In the genomic region with DNA sequence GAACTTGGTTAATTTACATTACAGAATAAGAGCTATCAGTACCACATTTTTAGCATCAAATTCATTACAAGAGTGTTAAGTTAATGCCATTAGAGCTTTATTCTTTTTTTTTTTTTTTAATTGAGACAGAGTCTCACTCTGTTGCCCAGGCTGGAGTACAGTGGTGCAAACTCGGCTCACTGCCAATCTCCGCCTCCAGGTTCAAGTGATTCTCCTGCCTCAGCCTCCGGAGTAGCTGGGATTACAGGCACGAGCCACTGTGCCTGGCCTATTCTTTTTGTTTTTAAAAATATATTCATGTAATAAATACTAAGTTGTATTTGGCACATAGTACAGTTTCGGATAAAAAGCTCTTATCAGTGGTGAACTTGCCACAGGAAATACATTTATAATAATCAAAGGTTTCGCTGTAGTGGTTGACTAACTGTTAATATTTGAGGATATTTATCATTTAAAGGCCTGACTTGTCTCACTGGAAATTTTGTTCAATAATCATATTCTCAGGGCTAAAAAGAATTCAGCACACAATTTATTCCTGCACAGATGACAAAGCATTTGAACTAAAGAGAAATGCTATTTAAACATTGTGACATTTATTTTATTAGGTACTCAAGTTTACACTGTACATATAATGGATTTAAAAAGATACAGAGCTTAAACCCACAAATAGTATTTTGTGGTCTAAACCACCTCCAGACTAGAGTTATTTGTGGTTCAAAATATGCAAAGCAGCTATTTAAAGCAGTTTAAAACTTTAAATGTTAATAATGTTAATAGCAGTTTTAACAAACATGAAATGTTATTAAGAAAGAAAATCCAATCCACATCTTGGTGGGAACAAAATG, we compare ENCODE assay signal across 21 cellular contexts. TPM values are rescaled to one million over a fixed set of nuclear protein-coding genes. Genes with fewer than 3 reads are reported as not detected.
DNase-seq lines count a peak whose midpoint lies in the region; ATAC-seq, FAIRE-seq and TF ChIP-seq lines count a peak whose summit lies in the region.
"Had no signal": no experiment of that assay in that cellular context is flagged by ENCODE, and none has a peak within 500 bp of the region (broad histone marks: within the 10 kb centered on the region; RNA-seq: fewer than 3 reads in every experiment).

No MANE protein-coding gene starts in this region.

- H3K4me1 ChIP-seq in MM.1S (ENCODE audit: low read length) (peaks cover 38% of the 10 kb centered on the region), endothelial cell of umbilical vein (ENCODE audit: control insufficient read depth, extremely low read depth, insufficient read depth, low read length) (peaks cover 45% of the 10 kb centered on the region), upper lobe of left lung (peaks cover 7 to 22% (median 14%) of the 10 kb centered on the region in 4 donors)

- no peak for ATAC-seq in activated naive CD8-positive, alpha-beta T cell treated with anti-CD3 and anti-CD28 coated beads, Interleukin-2, amount 50 U/mL, for 24 hours
- ATAC-seq in HG03565 (IDR thresholded peaks at IDR 0.05; ENCODE audit: unreplicated experiment) (no peak), upper lobe of left lung (ENCODE audit: low FRiP score in 2 of 2) (no peak), GM21423 (IDR thresholded peaks at IDR 0.05; ENCODE audit: unreplicated experiment) (no peak)
- ATAC-seq: activated CD4-positive, CD25-positive, alpha-beta regulatory T cell treated with anti-CD3 and anti-CD28 coated beads, Interleukin-2, amount 50 U/mL, for 24 hours; body of pancreas; Panc1 had no signal

- intact Hi-C loops in endothelial cell of umbilical vein (cut with micrococcal nuclease): loop anchor here (2.0 to 10.0 kb wide), 4 partner anchors 127 to 712 kb away; no protein-coding TSS in a partner anchor

- no peak for TF ChIP-seq POLR2A in endothelial cell of umbilical vein (IDR thresholded peaks at IDR 0.05; ENCODE audit: low read depth, low read length)
- no peak for TF ChIP-seq POLR2A in upper lobe of left lung (IDR thresholded peaks at IDR 0.05)

- peaks cover 30% of the 10 kb centered on the region for H3F3A ChIP-seq in MM.1S (ENCODE audit: insufficient read depth, low read length)

- no peaks in the 10 kb centered on the region for H3K9me2 ChIP-seq in MM.1S (replicated peaks; ENCODE audit: insufficient read depth, low read length)

- peak; percentile 43 for FAIRE-seq in endothelial cell of umbilical vein (lab: Jason Lieb, UNC)

- H3K4me3 ChIP-seq in MM.1S (ENCODE audit: low read length) (no peak overlapping the region), endothelial cell of umbilical vein (replicated peaks in 1 of 3; ENCODE audit: insufficient read depth in 1 of 3, low read depth in 1 of 3, low read length in 3 of 3) (no peak overlapping the region), upper lobe of left lung (no peak overlapping the region)
- H3K4me3 ChIP-seq: body of pancreas, dorsolateral prefrontal cortex, tibial artery had no signal

- H3K4me2 ChIP-seq in MM.1S (ENCODE audit: low read depth, low read length): peak overlapping the region; percentile 36; the same call in 1 of the 2 replicates
- H3K4me2 ChIP-seq in endothelial cell of umbilical vein (ENCODE audit: insufficient read depth, low read length): no peak overlapping the region

- H3K36me3 ChIP-seq in MM.1S (replicated peaks; ENCODE audit: insufficient read depth, low read length) (no peaks in the 10 kb centered on the region), endothelial cell of umbilical vein (ENCODE audit: control insufficient read depth in 2 of 2, extremely low read depth in 1 of 2, insufficient read depth in 2 of 2, low read length in 2 of 2) (no peaks in the 10 kb centered on the region), upper lobe of left lung (no peaks in the 10 kb centered on the region)
- H3K36me3 ChIP-seq: tibial artery had no signal

- POLR2A ChIA-PET in endothelial cell of umbilical vein (lab: Charles Lee): no interaction called here

- TF ChIP-seq CTCF in MM.1S (IDR thresholded peaks at IDR 0.05; ENCODE audit: low read length) (no peak), endothelial cell of umbilical vein (IDR thresholded peaks at IDR 0.05; ENCODE audit: extremely low read depth in 1 of 2, insufficient read depth in 1 of 2, low read depth in 1 of 2, low read length in 2 of 2) (no peak), upper lobe of left lung (IDR thresholded peaks at IDR 0.05) (no peak)

- no peaks in the 10 kb centered on the region for H3K27me3 Mint-ChIP-seq in activated naive CD8-positive, alpha-beta T cell treated with anti-CD3 and anti-CD28 coated beads for 36 hours
- H3K27me3 Mint-ChIP-seq in activated naive CD8-positive, alpha-beta T cell treated with anti-CD3 and anti-CD28 coated beads, Interleukin-2, amount 50 U/mL, for 24 hours: no peaks in the 10 kb centered on the region

- 54 to 57% methylated on average over 6 of the region's 6 CpGs for WGBS in upper lobe of left lung, 2 donors

- DNase-seq in activated naive CD8-positive, alpha-beta T cell treated with anti-CD3 and anti-CD28 coated beads for 36 hours: no peak
- no peak for DNase-seq in activated naive CD8-positive, alpha-beta T cell treated with anti-CD3 and anti-CD28 coated beads, Interleukin-2, amount 50 U/mL, for 24 hours
- DNase-seq in MM.1S: peak; percentile 57
- peak; percentile 63 for DNase-seq in endothelial cell of umbilical vein (ENCODE audit: low read depth, low spot score)
- no peak for DNase-seq in upper lobe of left lung
- no peak for DNase-seq in activated CD4-positive, alpha-beta T cell treated with anti-CD3 and anti-CD28 coated beads, Interleukin-2, amount 50 U/mL, for 48 hours
- DNase-seq: activated naive CD4-positive, alpha-beta T cell; dorsolateral prefrontal cortex; GDM1; NCI-H187; NCI-H524 treated with DMSO at 0.1 percent for 48 hours; occipital lobe; stimulated activated CD4-positive, alpha-beta T cell treated with anti-CD3 and anti-CD28 coated beads, Interleukin-4, amount 100 ng/mL, for 4 hours; T-helper 1 cell; tibial artery had no signal

- BruUV-seq in endothelial cell of umbilical vein (replicated peaks; lab: Mats Ljungman, UMichigan): no TSS peak

- peak overlapping the region; percentile 7 for H3K27ac Mint-ChIP-seq in activated naive CD8-positive, alpha-beta T cell treated with anti-CD3 and anti-CD28 coated beads for 36 hours
- no peak overlapping the region for H3K27ac Mint-ChIP-seq in activated naive CD8-positive, alpha-beta T cell treated with anti-CD3 and anti-CD28 coated beads, Interleukin-2, amount 50 U/mL, for 24 hours

- peaks cover 3% of the 10 kb centered on the region for H3K9me3 Mint-ChIP-seq in activated naive CD8-positive, alpha-beta T cell treated with anti-CD3 and anti-CD28 coated beads for 36 hours
- no peaks in the 10 kb centered on the region for H3K9me3 Mint-ChIP-seq in activated naive CD8-positive, alpha-beta T cell treated with anti-CD3 and anti-CD28 coated beads, Interleukin-2, amount 50 U/mL, for 24 hours

- peaks cover 22% of the 10 kb centered on the region for H3K36me3 Mint-ChIP-seq in activated naive CD8-positive, alpha-beta T cell treated with anti-CD3 and anti-CD28 coated beads for 36 hours
- peaks cover 5% of the 10 kb centered on the region for H3K36me3 Mint-ChIP-seq in activated naive CD8-positive, alpha-beta T cell treated with anti-CD3 and anti-CD28 coated beads, Interleukin-2, amount 50 U/mL, for 24 hours (ENCODE audit: low read depth)

- no peak overlapping the region for H3K4me3 Mint-ChIP-seq in activated naive CD8-positive, alpha-beta T cell treated with anti-CD3 and anti-CD28 coated beads for 36 hours
- H3K4me3 Mint-ChIP-seq in activated naive CD8-positive, alpha-beta T cell treated with anti-CD3 and anti-CD28 coated beads, Interleukin-2, amount 50 U/mL, for 24 hours: no peak overlapping the region

- H3K9me3 ChIP-seq in MM.1S (replicated peaks; ENCODE audit: insufficient read depth, low read length) (no peaks in the 10 kb centered on the region), endothelial cell of umbilical vein (replicated peaks; ENCODE audit: control insufficient read depth, insufficient read depth, low read length) (no peaks in the 10 kb centered on the region), upper lobe of left lung (no peaks in the 10 kb centered on the region)
- H3K9me3 ChIP-seq: body of pancreas, tibial artery had no signal

- H3K27me3 ChIP-seq in MM.1S (replicated peaks; ENCODE audit: insufficient read depth, low read length): no peaks in the 10 kb centered on the region
- H3K27me3 ChIP-seq in endothelial cell of umbilical vein (ENCODE audit: control insufficient read depth in 2 of 2, insufficient read depth in 2 of 2, low read length in 2 of 2): no peaks in the 10 kb centered on the region
- no peaks in the 10 kb centered on the region for H3K27me3 ChIP-seq in upper lobe of left lung
- H3K27me3 ChIP-seq: body of pancreas, tibial artery had no signal

- no peaks in the 10 kb centered on the region for H3K9me1 ChIP-seq in endothelial cell of umbilical vein (replicated peaks; ENCODE audit: control insufficient read depth, extremely low read depth, insufficient read depth, low read length)

- H2AFZ ChIP-seq in MM.1S (ENCODE audit: low read length): no peak overlapping the region
- no peak overlapping the region for H2AFZ ChIP-seq in endothelial cell of umbilical vein (ENCODE audit: low read depth, low read length)

- CTCF ChIA-PET in endothelial cell of umbilical vein (lab: Charles Lee): interaction anchor here (1.0 to 1.7 kb wide), 3 partner anchors 85 to 144 kb away, joined by 3 to 9 read pairs (median 4); no protein-coding TSS in a partner anchor

- H3K27ac ChIP-seq in MM.1S (ENCODE audit: low read length) (no peak overlapping the region), endothelial cell of umbilical vein (ENCODE audit: insufficient read depth, low read depth, low read length) (peak overlapping the region; percentile 91), upper lobe of left lung (no peak overlapping the region)
- H3K27ac ChIP-seq: dorsolateral prefrontal cortex, HL-60, tibial artery had no signal

- H3K4me1 Mint-ChIP-seq in activated naive CD8-positive, alpha-beta T cell treated with anti-CD3 and anti-CD28 coated beads for 36 hours: peaks cover 50% of the 10 kb centered on the region
- H3K4me1 Mint-ChIP-seq in activated naive CD8-positive, alpha-beta T cell treated with anti-CD3 and anti-CD28 coated beads, Interleukin-2, amount 50 U/mL, for 24 hours: peaks cover 45% of the 10 kb centered on the region

- TF ChIP-seq EP300 in upper lobe of left lung (IDR thresholded peaks at IDR 0.05): no peak

- dilution Hi-C loops in endothelial cell of umbilical vein (cut with MboI; ENCODE audit: extremely low pct_ligation_motif_present, low sequenced_read_pairs): loop anchor here (25.0 kb wide), 1 partner anchor 108 kb away; no protein-coding TSS in a partner anchor

- H3K79me2 ChIP-seq in MM.1S (ENCODE audit: low read length) (no peaks in the 10 kb centered on the region), endothelial cell of umbilical vein (ENCODE audit: control insufficient read depth, insufficient read depth, low read length) (no peaks in the 10 kb centered on the region)

- H3K9ac ChIP-seq in MM.1S (ENCODE audit: low read length): no peak overlapping the region
- peak overlapping the region; percentile 12 for H3K9ac ChIP-seq in endothelial cell of umbilical vein (replicated peaks; ENCODE audit: extremely low read depth, insufficient read depth, low read length)

- H4K20me1 ChIP-seq in MM.1S (ENCODE audit: insufficient read depth, low read length) (no peaks in the 10 kb centered on the region), endothelial cell of umbilical vein (replicated peaks; ENCODE audit: control insufficient read depth, extremely low read depth, insufficient read depth, low read length) (no peaks in the 10 kb centered on the region)

RNA-seq across cellular contexts. Expression of a gene that starts 6.1 kb away (rescaled TPM):
- 1 to 10 TPM in 1 of 2 experiments, under 1 TPM in 1; 0.74 to 2.4 TPM for total RNA-seq in activated naive CD8-positive, alpha-beta T cell treated with anti-CD3 and anti-CD28 coated beads for 36 hours
- total RNA-seq in endothelial cell of umbilical vein: 0.21 and 0.64 TPM in 2 replicates
- polyA plus RNA-seq in endothelial cell of umbilical vein: 0.07 and 0.16 TPM in 2 replicates
- 0.10 and 0.13 TPM in 2 replicates for polyA plus RNA-seq in endothelial cell of umbilical vein (2011; cell fraction: cytosol; rRNA removed)
- polyA plus RNA-seq in endothelial cell of umbilical vein (2011; cell fraction: nucleus; rRNA removed): 0.27 and 0.42 TPM in 2 replicates
- polyA plus RNA-seq in endothelial cell of umbilical vein (2012): 0.13 TPM in 1 of 2 replicates, not detected in the other
- polyA minus RNA-seq in endothelial cell of umbilical vein: 0.51 and 1.4 TPM in 2 replicates
- polyA minus RNA-seq in endothelial cell of umbilical vein (2011; cell fraction: cytosol; rRNA and poly(A)+ RNA removed): 1.4 TPM
- polyA minus RNA-seq in endothelial cell of umbilical vein (2011; cell fraction: nucleus; rRNA and poly(A)+ RNA removed): 2.6 and 4.0 TPM in 2 replicates
- 1 to 10 TPM; 1.0 to 9.1 (median 2.2) TPM for total RNA-seq in upper lobe of left lung

Comparison
In these comparisons a context has a peak if more than half of its experiments do, and no peak if none do; other contexts are left out.
1. DNase-seq: peak in MM.1S (single experiment) and endothelial cell of umbilical vein (single experiment); none in activated naive CD8-positive, alpha-beta T cell treated with anti-CD3 and anti-CD28 coated beads for 36 hours (single experiment), activated naive CD8-positive, alpha-beta T cell treated with anti-CD3 and anti-CD28 coated beads, Interleukin-2, amount 50 U/mL, for 24 hours (single experiment), upper lobe of left lung (0 of 2) and activated CD4-positive, alpha-beta T cell treated with anti-CD3 and anti-CD28 coated beads, Interleukin-2, amount 50 U/mL, for 48 hours (0 of 2).